7 cellular contexts compared by ENCODE assay signal in genomic region chr6:29025927-29026585, GRCh38. TPM values are rescaled to one million over a fixed set of nuclear protein-coding genes. Genes with fewer than 3 reads are reported as not detected.
"Had no signal": no experiment of that assay in that cellular context is flagged by ENCODE, and none has a peak within 500 bp of the region (broad histone marks: within the 10 kb centered on the region; RNA-seq: fewer than 3 reads in every experiment).

No MANE protein-coding gene starts in this region.

- H3K4me2 ChIP-seq: KMS-11 had no signal

- FAIRE-seq: HTR-8/SVneo had no signal

- H3K9ac ChIP-seq: KMS-11 had no signal

- H3K27ac ChIP-seq: HL-60, KMS-11 had no signal

- DNase-seq: KBM-7 had no signal

RNA-seq across cellular contexts. Expression of gene OR2W1, which starts 18.9 kb away (rescaled TPM):
- total RNA-seq: HT-29, HT1080 had no signal
- polyA plus RNA-seq: IgD-negative memory B cell had no signal

RNA-seq across cellular contexts. Expression of gene ZNF311, which starts 20.9 kb away (rescaled TPM):
- polyA plus RNA-seq: IgD-negative memory B cell had no signal
